Comparison of ENCODE assay signal across 26 cellular contexts in genomic region chr5:73525606-73526005, GRCh38. TPM values are rescaled to one million over a fixed set of nuclear protein-coding genes. Genes with fewer than 3 reads are reported as not detected.
DNase-seq lines count a peak whose midpoint lies in the region; ATAC-seq, FAIRE-seq and TF ChIP-seq lines count a peak whose summit lies in the region.
"Had no signal": no experiment of that assay in that cellular context is flagged by ENCODE, and none has a peak within 500 bp of the region (broad histone marks: within the 10 kb centered on the region; RNA-seq: fewer than 3 reads in every experiment).

No MANE protein-coding gene starts in this region.

- in situ Hi-C loops in HepG2 (cut with HindIII; ENCODE audit: extremely low pct_ligation_motif_present, low pct_unique_long_range_greater_than_20kb): no loop called here

- POLR2A ChIA-PET in HepG2 (lab: Yijun Ruan, JAX): interaction anchor here (0.8 kb wide), 1 partner anchor 27 kb away, joined by 3 read pairs; the partner anchor contains the start of gene BTF3

- no peak overlapping the region for H3K27ac Mint-ChIP-seq in nephron progenitor cell
- H3K27ac Mint-ChIP-seq: CD14-positive monocyte; CD4-positive, alpha-beta T cell; CD8-positive, alpha-beta memory T cell; H9 had no signal

- no peaks in the 10 kb centered on the region for H3K4me1 Mint-ChIP-seq in nephron progenitor cell
- H3K4me1 Mint-ChIP-seq: CD8-positive, alpha-beta memory T cell had no signal

- no peak overlapping the region for H2AFZ ChIP-seq in HepG2 (ENCODE audit: low read length)
- H2AFZ ChIP-seq: GM23248 had no signal

- no peaks in the 10 kb centered on the region for H3K36me3 ChIP-seq in HepG2 (replicated peaks in 1 of 2; ENCODE audit: control insufficient read depth in 1 of 2, insufficient read depth in 2 of 2, low read length in 2 of 2)
- H3K36me3 ChIP-seq in right lobe of liver: no peaks in the 10 kb centered on the region
- H3K36me3 ChIP-seq in ascending aorta: no peaks in the 10 kb centered on the region
- no peaks in the 10 kb centered on the region for H3K36me3 ChIP-seq in stomach
- H3K36me3 ChIP-seq: BE2C; BLaER1 treated with 17β-estradiol and CSF1 and Interleukin-3, amounts not matched to agents 10 nM and 100 nM had no signal

- TF ChIP-seq POLR2A in HepG2 (IDR thresholded peaks at IDR 0.05; ENCODE audit: insufficient read depth in 1 of 2, low read depth in 2 of 2, low read length in 2 of 2) (no peak), right lobe of liver (IDR thresholded peaks at IDR 0.05) (no peak), stomach (IDR thresholded peaks at IDR 0.05) (no peak)

- CTCF ChIA-PET in HepG2 (lab: Yijun Ruan, JAX; ENCODE audit: low intra/inter-chr PET ratio, low total read pairs): no interaction called here

- FAIRE-seq in HepG2 (lab: Jason Lieb, UNC): peak; percentile 8
- FAIRE-seq: A204.1, D721Med, GM12891, GM18507 had no signal

- no peak overlapping the region for H3K4me3 Mint-ChIP-seq in nephron progenitor cell
- H3K4me3 Mint-ChIP-seq: CD14-positive monocyte; CD4-positive, alpha-beta T cell; CD8-positive, alpha-beta memory T cell; H9 had no signal

- peaks cover 27% of the 10 kb centered on the region for H3K4me1 ChIP-seq in HepG2 (ENCODE audit: insufficient read depth, low read length)
- H3K4me1 ChIP-seq in right lobe of liver: no peaks in the 10 kb centered on the region
- H3K4me1 ChIP-seq in ascending aorta: peaks cover 0 to 11% of the 10 kb centered on the region in 2 donors
- peaks cover 0 to 16% (median 6%) of the 10 kb centered on the region in 4 donors for H3K4me1 ChIP-seq in stomach
- H3K4me1 ChIP-seq: BE2C; BLaER1 treated with 17β-estradiol and CSF1 and Interleukin-3, amounts not matched to agents 10 nM and 100 nM had no signal

- peaks cover 11% of the 10 kb centered on the region for H3K27me3 Mint-ChIP-seq in nephron progenitor cell (ENCODE audit: low read depth, poor library complexity)

- no peaks in the 10 kb centered on the region for H3K9me3 Mint-ChIP-seq in nephron progenitor cell
- H3K9me3 Mint-ChIP-seq: CD14-positive monocyte; CD4-positive, alpha-beta T cell; CD8-positive, alpha-beta memory T cell; H9 had no signal

- no peak for TF ChIP-seq RAD21 in HepG2 (CRISPR knock-in tag; IDR thresholded peaks at IDR 0.05)

- H3K9ac ChIP-seq in HepG2 (ENCODE audit: insufficient read depth, low read depth, low read length): no peak overlapping the region
- H3K9ac ChIP-seq: BLaER1 treated with 17β-estradiol and CSF1 and Interleukin-3, amounts not matched to agents 10 nM and 100 nM; GM23248 had no signal

- WGBS in HepG2 (ENCODE audit: low lambda C conversion rate): 13% methylated on average over 2 of the region's 2 CpGs
- 60% methylated on average over 2 of the region's 2 CpGs for WGBS in right lobe of liver (ENCODE audit: insufficient coverage, low coverage, low lambda C conversion rate, missing lambda C conversion rate)
- WGBS in stomach, 5 donors: 17 to 50% (median 28%) methylated on average over 2 of the region's 2 CpGs

- H3K4me3 ChIP-seq in HepG2 (replicated peaks in 1 of 3; ENCODE audit: insufficient read depth in 1 of 3, low read depth in 2 of 3, low read length in 3 of 3) (peak overlapping the region in 1 of 3 experiments; percentile 28; a peak in 1 of 6 replicates), right lobe of liver (no peak overlapping the region), ascending aorta (no peak overlapping the region), stomach (no peak overlapping the region)
- H3K4me3 ChIP-seq: BLaER1 treated with 17β-estradiol and CSF1 and Interleukin-3, amounts not matched to agents 10 nM and 100 nM; GM23248 had no signal

- H4K20me1 ChIP-seq in HepG2 (ENCODE audit: insufficient read depth, low read length): no peaks in the 10 kb centered on the region
- H4K20me1 ChIP-seq: BLaER1 treated with 17β-estradiol and CSF1 and Interleukin-3, amounts not matched to agents 10 nM and 100 nM had no signal

- intact Hi-C loops in HepG2 (cut with micrococcal nuclease; ENCODE audit: unreplicated experiment): no loop called here
- intact Hi-C loops in right lobe of liver (cut with DNase I): no loop called here
- intact Hi-C loops in ascending aorta (cut with DNase I): no loop called here
- intact Hi-C loops in stomach (cut with DNase I; ENCODE audit: low total_unique reads): no loop called here
- intact Hi-C loops in Right ventricle myocardium inferior (cut with DNase I): no loop called here

- no peaks in the 10 kb centered on the region for H3K27me3 ChIP-seq in HepG2 (ENCODE audit: control insufficient read depth in 1 of 2, insufficient read depth in 2 of 2, low read length in 2 of 2)
- no peaks in the 10 kb centered on the region for H3K27me3 ChIP-seq in right lobe of liver
- H3K27me3 ChIP-seq in ascending aorta: no peaks in the 10 kb centered on the region
- no peaks in the 10 kb centered on the region for H3K27me3 ChIP-seq in stomach
- H3K27me3 ChIP-seq: BE2C; BLaER1 treated with 17β-estradiol and CSF1 and Interleukin-3, amounts not matched to agents 10 nM and 100 nM had no signal

- BruUV-seq in HepG2 (replicated peaks; lab: Mats Ljungman, UMichigan): no TSS peak

- TF ChIP-seq EP300 in HepG2 (IDR thresholded peaks at IDR 0.05; ENCODE audit: low read depth in 2 of 2, low read length in 2 of 2): no peak
- TF ChIP-seq EP300 in HepG2 (CRISPR knock-in tag; IDR thresholded peaks at IDR 0.05; ENCODE audit: borderline replicate concordance): no peak
- TF ChIP-seq EP300 in stomach (IDR thresholded peaks at IDR 0.05): no peak

- H3K9me3 ChIP-seq in HepG2 (ENCODE audit: low read length): no peaks in the 10 kb centered on the region
- no peaks in the 10 kb centered on the region for H3K9me3 ChIP-seq in right lobe of liver
- no peaks in the 10 kb centered on the region for H3K9me3 ChIP-seq in ascending aorta
- no peaks in the 10 kb centered on the region for H3K9me3 ChIP-seq in stomach
- H3K9me3 ChIP-seq: BE2C; BLaER1 treated with 17β-estradiol and CSF1 and Interleukin-3, amounts not matched to agents 10 nM and 100 nM had no signal

- H3K36me3 Mint-ChIP-seq in nephron progenitor cell (ENCODE audit: low read depth): no peaks in the 10 kb centered on the region
- H3K36me3 Mint-ChIP-seq: CD14-positive monocyte; CD8-positive, alpha-beta memory T cell had no signal

- H3K27ac ChIP-seq in HepG2 (ENCODE audit: extremely low read length, insufficient read depth, low read length) (no peak overlapping the region), right lobe of liver (no peak overlapping the region), ascending aorta (peak overlapping the region; percentile 48 to 63), stomach (peak overlapping the region in 3 of 5 donors; percentile 19 to 74 (median 44))
- H3K27ac ChIP-seq: 22Rv1; BLaER1 treated with 17β-estradiol and CSF1 and Interleukin-3, amounts not matched to agents 10 nM and 100 nM; GM23248 had no signal

- peak overlapping the region; percentile 49 for H3K4me2 ChIP-seq in HepG2 (ENCODE audit: low read depth, low read length)
- H3K4me2 ChIP-seq: BLaER1 treated with 17β-estradiol and CSF1 and Interleukin-3, amounts not matched to agents 10 nM and 100 nM had no signal

- no peak for DNase-seq in HepG2 (ENCODE audit: low spot score)
- DNase-seq in right lobe of liver: no peak
- no peak for DNase-seq in ascending aorta (ENCODE audit: low spot score in 2 of 2)
- DNase-seq in stomach: no peak
- DNase-seq in Right ventricle myocardium inferior (ENCODE audit: missing footprints): no peak
- no peak for DNase-seq in nephron progenitor cell
- DNase-seq: ACHN; AML-193; BE2C; CD4-positive, alpha-beta T cell; CD8-positive, alpha-beta memory T cell; DMS 273 treated with DMSO at 0.1 percent for 48 hours; DMS79; GF-D8; GM23248; H9 had no signal

- H3K79me2 ChIP-seq in HepG2 (ENCODE audit: insufficient read depth, low read length): no peaks in the 10 kb centered on the region

- ATAC-seq in HepG2 (no peak), right lobe of liver (no peak), Right ventricle myocardium inferior (no peak), GM19328 (IDR thresholded peaks at IDR 0.05; ENCODE audit: unreplicated experiment) (no peak), HG03565 (IDR thresholded peaks at IDR 0.05; ENCODE audit: unreplicated experiment) (no peak)
- ATAC-seq: HCT116 had no signal

- TF ChIP-seq CTCF in HepG2 (CRISPR knock-in tag; IDR thresholded peaks at IDR 0.05): no peak
- TF ChIP-seq CTCF in right lobe of liver (IDR thresholded peaks at IDR 0.05): no peak
- TF ChIP-seq CTCF in ascending aorta (IDR thresholded peaks at IDR 0.05): no peak
- TF ChIP-seq CTCF in stomach (IDR thresholded peaks at IDR 0.05): no peak
- TF ChIP-seq CTCF in nephron progenitor cell (IDR thresholded peaks at IDR 0.05): no peak

RNA-seq across cellular contexts. Expression of gene BTF3, which starts 27.4 kb away (rescaled TPM):
- 698 and 836 TPM in 2 replicates for total RNA-seq in HepG2 (2016; rRNA removed; fragmentation: Illumina TruSeq; extraction: Trizol)
- total RNA-seq in HepG2 (2016; cell fraction: cytosol; rRNA removed; fragmentation: Illumina TruSeq; extraction: Trizol; ENCODE audit: low read depth): 507 and 559 TPM in 2 replicates
- 679 and 821 TPM in 2 replicates for total RNA-seq in HepG2 (2016; cell fraction: insoluble cytoplasmic fraction; rRNA removed; fragmentation: Illumina TruSeq; extraction: Trizol)
- total RNA-seq in HepG2 (2016; cell fraction: membrane; rRNA removed; fragmentation: Illumina TruSeq; extraction: Trizol): 771 and 850 TPM in 2 replicates
- 289 and 303 TPM in 2 replicates for total RNA-seq in HepG2 (2016; cell fraction: nucleus; rRNA removed; fragmentation: Illumina TruSeq; extraction: Trizol)
- polyA plus RNA-seq in HepG2 (2011; rRNA removed): 471 and 557 TPM in 2 replicates
- 298 and 449 TPM in 2 replicates for polyA plus RNA-seq in HepG2 (2011; cell fraction: cytosol; rRNA removed)
- 96.1 and 122 TPM in 2 replicates for polyA plus RNA-seq in HepG2 (2011; cell fraction: nucleus; rRNA removed)
- polyA plus RNA-seq in HepG2 (2012): 940 and 1,043 TPM in 2 replicates
- 922 and 1,006 TPM in 2 replicates for polyA plus RNA-seq in HepG2 (2016; cell fraction: cytosol; fragmentation: Illumina TruSeq; extraction: Trizol; ENCODE audit: low read depth)
- 1,304 and 1,359 TPM in 2 replicates for polyA plus RNA-seq in HepG2 (2016; cell fraction: insoluble cytoplasmic fraction; fragmentation: Illumina TruSeq; extraction: Trizol; ENCODE audit: low read depth)
- polyA plus RNA-seq in HepG2 (2016; cell fraction: membrane; fragmentation: Illumina TruSeq; extraction: Trizol; ENCODE audit: low read depth): 1,256 and 1,375 TPM in 2 replicates
- polyA plus RNA-seq in HepG2 (2016; cell fraction: nucleus; fragmentation: Illumina TruSeq; extraction: Trizol; ENCODE audit: insufficient read depth, low read depth): 596 and 617 TPM in 2 replicates
- polyA minus RNA-seq in HepG2 (2011; rRNA and poly(A)+ RNA removed; ENCODE audit: low replicate concordance): 152 and 382 TPM in 2 replicates
- polyA minus RNA-seq in HepG2 (2011; cell fraction: cytosol; rRNA and poly(A)+ RNA removed): 285 and 287 TPM in 2 replicates
- 113 and 151 TPM in 2 replicates for polyA minus RNA-seq in HepG2 (2011; cell fraction: nucleus; rRNA and poly(A)+ RNA removed)
- total RNA-seq in right lobe of liver: 100 to 1,000 TPM; 157 to 250 (median 198) TPM
- 235 TPM for total RNA-seq in ascending aorta
- 100 to 1,000 TPM; 154 to 498 (median 339) TPM for total RNA-seq in stomach
- polyA plus RNA-seq in stomach: 1,000 to 10,000 TPM in 1 of 3 donors, 100 to 1,000 TPM in 2; 692 to 1,046 (median 765) TPM
- 391 TPM for total RNA-seq in Right ventricle myocardium inferior

RNA-seq across cellular contexts. Expression of gene ANKRA2, which starts 39.8 kb away (rescaled TPM):
- total RNA-seq in HepG2 (2016; rRNA removed; fragmentation: Illumina TruSeq; extraction: Trizol): 20.4 and 23.6 TPM in 2 replicates
- 3.9 and 5.1 TPM in 2 replicates for total RNA-seq in HepG2 (2016; cell fraction: cytosol; rRNA removed; fragmentation: Illumina TruSeq; extraction: Trizol; ENCODE audit: low read depth)
- total RNA-seq in HepG2 (2016; cell fraction: insoluble cytoplasmic fraction; rRNA removed; fragmentation: Illumina TruSeq; extraction: Trizol): 23.6 TPM in 2 replicates
- total RNA-seq in HepG2 (2016; cell fraction: membrane; rRNA removed; fragmentation: Illumina TruSeq; extraction: Trizol): 11.2 and 13.3 TPM in 2 replicates
- total RNA-seq in HepG2 (2016; cell fraction: nucleus; rRNA removed; fragmentation: Illumina TruSeq; extraction: Trizol): 35.7 and 36.1 TPM in 2 replicates
- polyA plus RNA-seq in HepG2 (2011; rRNA removed): 29.4 and 33.6 TPM in 2 replicates
- 10.6 and 13.7 TPM in 2 replicates for polyA plus RNA-seq in HepG2 (2011; cell fraction: cytosol; rRNA removed)
- polyA plus RNA-seq in HepG2 (2011; cell fraction: nucleus; rRNA removed): 41.0 and 45.4 TPM in 2 replicates
- 25.6 and 31.0 TPM in 2 replicates for polyA plus RNA-seq in HepG2 (2012)
- polyA plus RNA-seq in HepG2 (2016; cell fraction: cytosol; fragmentation: Illumina TruSeq; extraction: Trizol; ENCODE audit: low read depth): 1.8 and 2.9 TPM in 2 replicates
- polyA plus RNA-seq in HepG2 (2016; cell fraction: insoluble cytoplasmic fraction; fragmentation: Illumina TruSeq; extraction: Trizol; ENCODE audit: low read depth): 19.0 and 20.5 TPM in 2 replicates
- 5.4 and 6.3 TPM in 2 replicates for polyA plus RNA-seq in HepG2 (2016; cell fraction: membrane; fragmentation: Illumina TruSeq; extraction: Trizol; ENCODE audit: low read depth)
- polyA plus RNA-seq in HepG2 (2016; cell fraction: nucleus; fragmentation: Illumina TruSeq; extraction: Trizol; ENCODE audit: insufficient read depth, low read depth): 42.7 and 49.0 TPM in 2 replicates
- 1.5 and 8.7 TPM in 2 replicates for polyA minus RNA-seq in HepG2 (2011; rRNA and poly(A)+ RNA removed; ENCODE audit: low replicate concordance)
- polyA minus RNA-seq in HepG2 (2011; cell fraction: cytosol; rRNA and poly(A)+ RNA removed): 11.2 and 12.4 TPM in 2 replicates
- polyA minus RNA-seq in HepG2 (2011; cell fraction: nucleus; rRNA and poly(A)+ RNA removed): 61.2 and 67.1 TPM in 2 replicates
- 10 to 100 TPM in 1 of 6 experiments, 1 to 10 TPM in 5; 7.4 to 12.2 (median 9.0) TPM for total RNA-seq in right lobe of liver
- total RNA-seq in ascending aorta: 6.9 TPM
- total RNA-seq in stomach: 100 to 1,000 TPM in 1 of 5 donors, 10 to 100 TPM in 2, 1 to 10 TPM in 2; 2.0 to 115 (median 36.7) TPM
- 10 to 100 TPM; 11.6 to 26.1 (median 21.8) TPM for polyA plus RNA-seq in stomach
- 14.4 TPM for total RNA-seq in Right ventricle myocardium inferior

RNA-seq across cellular contexts. Expression of gene UTP15, which starts 39.9 kb away (rescaled TPM):
- total RNA-seq in HepG2 (2016; rRNA removed; fragmentation: Illumina TruSeq; extraction: Trizol) (35.8 and 45.2 TPM in 2 replicates), right lobe of liver (10 to 100 TPM in 3 of 6 experiments, 1 to 10 TPM in 3; 6.0 to 16.5 (median 10.6) TPM), ascending aorta (4.9 TPM), stomach (100 to 1,000 TPM in 2 of 5 donors, 10 to 100 TPM in 2, under 1 TPM in 1; 0.87 to 168 (median 45.0) TPM), Right ventricle myocardium inferior (11.0 TPM)
- 9.3 and 9.4 TPM in 2 replicates for total RNA-seq in HepG2 (2016; cell fraction: cytosol; rRNA removed; fragmentation: Illumina TruSeq; extraction: Trizol; ENCODE audit: low read depth)
- 33.6 and 44.5 TPM in 2 replicates for total RNA-seq in HepG2 (2016; cell fraction: insoluble cytoplasmic fraction; rRNA removed; fragmentation: Illumina TruSeq; extraction: Trizol)
- 14.1 and 14.4 TPM in 2 replicates for total RNA-seq in HepG2 (2016; cell fraction: membrane; rRNA removed; fragmentation: Illumina TruSeq; extraction: Trizol)
- total RNA-seq in HepG2 (2016; cell fraction: nucleus; rRNA removed; fragmentation: Illumina TruSeq; extraction: Trizol): 58.1 and 62.5 TPM in 2 replicates
- polyA plus RNA-seq in HepG2 (2011; rRNA removed) (6.6 and 7.3 TPM in 2 replicates), stomach (1 to 10 TPM; 3.2 to 4.7 (median 3.5) TPM)
- polyA plus RNA-seq in HepG2 (2011; cell fraction: cytosol; rRNA removed): 4.4 and 6.0 TPM in 2 replicates
- polyA plus RNA-seq in HepG2 (2011; cell fraction: nucleus; rRNA removed): 19.6 and 25.1 TPM in 2 replicates
- 9.0 and 10.2 TPM in 2 replicates for polyA plus RNA-seq in HepG2 (2012)
- polyA plus RNA-seq in HepG2 (2016; cell fraction: cytosol; fragmentation: Illumina TruSeq; extraction: Trizol; ENCODE audit: low read depth): 1.3 and 1.7 TPM in 2 replicates
- polyA plus RNA-seq in HepG2 (2016; cell fraction: insoluble cytoplasmic fraction; fragmentation: Illumina TruSeq; extraction: Trizol; ENCODE audit: low read depth): 27.4 and 29.0 TPM in 2 replicates
- 3.1 and 4.2 TPM in 2 replicates for polyA plus RNA-seq in HepG2 (2016; cell fraction: membrane; fragmentation: Illumina TruSeq; extraction: Trizol; ENCODE audit: low read depth)
- 37.7 and 39.2 TPM in 2 replicates for polyA plus RNA-seq in HepG2 (2016; cell fraction: nucleus; fragmentation: Illumina TruSeq; extraction: Trizol; ENCODE audit: insufficient read depth, low read depth)
- 18.6 and 39.5 TPM in 2 replicates for polyA minus RNA-seq in HepG2 (2011; rRNA and poly(A)+ RNA removed; ENCODE audit: low replicate concordance)
- polyA minus RNA-seq in HepG2 (2011; cell fraction: cytosol; rRNA and poly(A)+ RNA removed): 7.6 and 9.8 TPM in 2 replicates
- 85.7 and 89.2 TPM in 2 replicates for polyA minus RNA-seq in HepG2 (2011; cell fraction: nucleus; rRNA and poly(A)+ RNA removed)

Comparison
In these comparisons a context has a peak if more than half of its experiments do, and no peak if none do; other contexts are left out.
1. H3K27ac ChIP-seq: peak in ascending aorta (2 of 2) and stomach (3 of 5); none in HepG2 (single experiment) and right lobe of liver (0 of 3).